In genomic region chr20:47879771-47880170, GRCh38 we compare ENCODE assay signal across 2 cellular contexts.
A peak's percentile ranks its signal among the peaks of the same experiment; 100 is the strongest.
TF ChIP-seq lines count a peak whose summit lies in the region.

No MANE protein-coding gene starts in this region.

TF ChIP-seq in IMR-90, 13 proteins besides CTCF, POLR2A, EP300 and RAD21:
- no peak for TF ChIP-seq RFX5 (IDR thresholded peaks at IDR 0.05; ENCODE audit: low read depth, low read length)
- TF ChIP-seq CHD1 (IDR thresholded peaks at IDR 0.05; ENCODE audit: low read depth, low read length): no peak
- no peak for TF ChIP-seq BHLHE40 (IDR thresholded peaks at IDR 0.05; ENCODE audit: low read depth, low read length)
- TF ChIP-seq MAZ (IDR thresholded peaks at IDR 0.05; ENCODE audit: borderline replicate concordance, low read depth, low read length): no peak
- TF ChIP-seq USF2 (IDR thresholded peaks at IDR 0.05; ENCODE audit: low read depth, low read length): no peak
TF ChIP-seq in IMR-90: peak in this region for 0.

TF ChIP-seq in K562, 482 proteins besides CTCF, POLR2A, EP300 and RAD21:
- TF ChIP-seq ZBTB11 (CRISPR knock-in tag; IDR thresholded peaks at IDR 0.05) (peak in 1 of 3 experiments; percentile 55; a peak in 2 of 6 replicates), TBP (optimal IDR thresholded peaks at IDR 0.05; ENCODE audit: low read depth, low read length) (peak; percentile 26), HDAC6 (IDR thresholded peaks at IDR 0.05; ENCODE audit: low read depth, low read length) (no peak), DACH1 (IDR thresholded peaks at IDR 0.05; ENCODE audit: partially characterized antibody) (no peak)
